Comparison of ENCODE assay signal across 21 cellular contexts in genomic region chr12:56230449-56231183, GRCh38. TPM values are rescaled to one million over a fixed set of nuclear protein-coding genes. Genes with fewer than 3 reads are reported as not detected.
A peak's percentile ranks its signal among the peaks of the same experiment; 100 is the strongest.
DNase-seq lines count a peak whose midpoint lies in the region; ATAC-seq lines count a peak whose summit lies in the region.
"Had no signal": no experiment of that assay in that cellular context is flagged by ENCODE, and none has a peak within 500 bp of the region (broad histone marks: within the 10 kb centered on the region; RNA-seq: fewer than 3 reads in every experiment).

No MANE protein-coding gene starts in this region.

- no peaks in the 10 kb centered on the region for H3K27me3 Mint-ChIP-seq in stimulated activated memory B cell treated with anti-CD40 and anti-IgM and Interleukin-4, amounts not matched to agents 10 μg/mL and 1 μg/mL and 100 μg/mL, for 72 hours
- H3K27me3 Mint-ChIP-seq: naive B cell had no signal

- H3K4me3 Mint-ChIP-seq in stimulated activated memory B cell treated with anti-CD40 and anti-IgM and Interleukin-4, amounts not matched to agents 10 μg/mL and 1 μg/mL and 100 μg/mL, for 72 hours, result no peak overlapping the region

- ATAC-seq in left lobe of liver, result peak; percentile 95
- no peak for ATAC-seq in stimulated activated memory B cell treated with anti-CD40 and anti-IgM and Interleukin-4, amounts not matched to agents 10 μg/mL and 1 μg/mL and 100 μg/mL, for 72 hours
- ATAC-seq: left lung had no signal

- peak overlapping the region; percentile 6 for H3K27ac Mint-ChIP-seq in stimulated activated memory B cell treated with anti-CD40 and anti-IgM and Interleukin-4, amounts not matched to agents 10 μg/mL and 1 μg/mL and 100 μg/mL, for 72 hours

- peak; percentile 34 for DNase-seq in NCI-H82 (lab: John Stamatoyannopoulos, UW)
- no peak for DNase-seq in NCI-H82 treated with DMSO at 0.1 percent for 48 hours (lab: John Stamatoyannopoulos, UW; ENCODE audit: unreplicated experiment)
- peak; percentile 72 for DNase-seq in SW480 (ENCODE audit: low spot score)
- peak; percentile 89 for DNase-seq in left lobe of liver (ENCODE audit: low spot score)
- no peak for DNase-seq in SKM-1 treated with dmso at 0.1 percent for 144 hours (lab: John Stamatoyannopoulos, UW; ENCODE audit: unreplicated experiment)
- DNase-seq in NCI-H2107 (lab: John Stamatoyannopoulos, UW), result no peak
- DNase-seq in Ammon's horn (ENCODE audit: low spot score), result no peak
- DNase-seq: 8988T; activated effector memory CD4-positive, alpha-beta T cell treated with anti-CD3 and anti-CD28 coated beads, Interleukin-2, amount 50 U/mL, for 16 hours; amygdala; C1 segment of cervical spinal cord; DMS79; naive B cell; NCI-H1930; NCI-H510A; SJCRH30; stimulated activated naive CD4-positive, alpha-beta T cell; tibial artery had no signal

- peaks cover 2% of the 10 kb centered on the region for H3K4me1 Mint-ChIP-seq in stimulated activated memory B cell treated with anti-CD40 and anti-IgM and Interleukin-4, amounts not matched to agents 10 μg/mL and 1 μg/mL and 100 μg/mL, for 72 hours

- peaks cover 6% of the 10 kb centered on the region for H3K36me3 Mint-ChIP-seq in stimulated activated memory B cell treated with anti-CD40 and anti-IgM and Interleukin-4, amounts not matched to agents 10 μg/mL and 1 μg/mL and 100 μg/mL, for 72 hours
- H3K36me3 Mint-ChIP-seq: naive B cell had no signal

- no peaks in the 10 kb centered on the region for H3K9me3 Mint-ChIP-seq in stimulated activated memory B cell treated with anti-CD40 and anti-IgM and Interleukin-4, amounts not matched to agents 10 μg/mL and 1 μg/mL and 100 μg/mL, for 72 hours
- H3K9me3 Mint-ChIP-seq: naive B cell had no signal

RNA-seq across cellular contexts. Expression of gene SLC39A5, which starts 0.8 kb away (rescaled TPM):
- total RNA-seq in left lobe of liver, result 227 TPM
- total RNA-seq: posterior vena cava, SJCRH30 had no signal

RNA-seq across cellular contexts. Expression of gene NABP2, which starts 6.5 kb away (rescaled TPM):
- 16.0 TPM for total RNA-seq in left lobe of liver

RNA-seq across cellular contexts. Expression of gene RNF41, which starts 8.9 kb away (rescaled TPM):
- 13.2 TPM for total RNA-seq in left lobe of liver

RNA-seq across cellular contexts. Expression of gene ANKRD52, which starts 27.6 kb away (rescaled TPM):
- total RNA-seq in left lobe of liver, result 12.9 TPM

RNA-seq across cellular contexts. Expression of gene COQ10A, which starts 36.1 kb away (rescaled TPM):
- total RNA-seq in left lobe of liver, result 24.8 TPM

Comparison
In these comparisons a context has a peak if more than half of its experiments do, and no peak if none do; other contexts are left out.
1. DNase-seq: peak in NCI-H82 (single experiment), SW480 (single experiment) and left lobe of liver (single experiment); none in NCI-H82 treated with DMSO at 0.1 percent for 48 hours (single experiment), SKM-1 treated with dmso at 0.1 percent for 144 hours (single experiment), NCI-H2107 (single experiment) and Ammon's horn (single experiment).